Comparison of ENCODE assay signal across 9 cellular contexts in the genomic region with DNA sequence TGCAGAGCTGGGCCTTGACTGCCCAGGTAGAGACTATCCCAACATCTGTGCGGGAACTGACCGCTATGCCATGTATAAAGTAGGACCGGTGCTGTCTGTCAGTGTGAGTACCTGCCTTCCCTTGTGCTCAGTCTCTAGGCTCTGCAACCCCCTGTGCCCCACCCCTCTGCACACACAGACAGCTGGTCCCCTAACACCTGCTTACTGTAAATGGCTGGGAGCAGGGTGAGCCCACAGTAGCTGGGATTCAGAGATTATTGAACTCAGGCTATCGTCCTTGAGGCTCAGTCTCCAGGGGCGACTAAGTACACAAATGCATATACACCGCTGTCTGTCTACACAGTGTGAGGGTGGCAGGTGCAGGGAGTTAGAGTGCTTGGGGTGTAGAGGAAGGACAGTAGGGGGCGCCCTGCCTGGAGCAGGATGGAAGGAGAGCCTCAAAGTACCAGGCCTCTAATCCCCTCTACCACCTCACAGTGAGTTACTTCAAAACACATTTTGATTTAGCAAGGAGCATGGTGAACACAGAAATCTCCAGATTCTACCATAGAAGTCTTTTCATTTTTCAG. TPM values are rescaled to one million over a fixed set of nuclear protein-coding genes. Genes with fewer than 3 reads are reported as not detected.
DNase-seq lines count a peak whose midpoint lies in the region; ATAC-seq and TF ChIP-seq lines count a peak whose summit lies in the region.
"Had no signal": no experiment of that assay in that cellular context is flagged by ENCODE, and none has a peak within 500 bp of the region (broad histone marks: within the 10 kb centered on the region; RNA-seq: fewer than 3 reads in every experiment).

No MANE protein-coding gene starts in this region.

- POLR2A ChIA-PET in CD8-positive, alpha-beta T cell (lab: Charles Lee) = interaction anchor here (1.2 kb wide), 1 partner anchor 111 kb away, joined by 3 read pairs; no protein-coding TSS in a partner anchor

- H3K4me1 Mint-ChIP-seq in CD8-positive, alpha-beta T cell (ENCODE audit: low read depth) = peaks cover 48% of the 10 kb centered on the region

- no peak overlapping the region for H3K27ac ChIP-seq in CD8-positive, alpha-beta T cell (ENCODE audit: low read depth, low read length)
- no peak overlapping the region for H3K27ac ChIP-seq in KMS-11
- no peak overlapping the region for H3K27ac ChIP-seq in lower lobe of right lung
- no peak overlapping the region for H3K27ac ChIP-seq in suprapubic skin
- H3K27ac ChIP-seq: skin epidermis had no signal

- peaks cover 38% of the 10 kb centered on the region for H3K4me1 ChIP-seq in CD8-positive, alpha-beta T cell (ENCODE audit: insufficient read depth, low read length)
- H3K4me1 ChIP-seq in KMS-11 (ENCODE audit: low read depth, poor library complexity, severe bottlenecking) (no peaks in the 10 kb centered on the region), lower lobe of right lung (peaks cover 19% of the 10 kb centered on the region), suprapubic skin (peaks cover 3% of the 10 kb centered on the region)

- CTCF ChIA-PET in CD8-positive, alpha-beta T cell (lab: Charles Lee) = interaction anchor here (0.7 to 6.4 kb wide), 6 partner anchors 8 to 157 kb away, joined by 4 to 50 read pairs (median 6); no protein-coding TSS in a partner anchor

- H3K4me2 ChIP-seq in KMS-11 = no peak overlapping the region

- no peak overlapping the region for H3K9ac ChIP-seq in KMS-11

- 90% methylated on average over 7 of the region's 7 CpGs for WGBS in suprapubic skin

- H3K4me3 ChIP-seq in CD8-positive, alpha-beta T cell (ENCODE audit: low read depth, low read length) = no peak overlapping the region
- H3K4me3 ChIP-seq in KMS-11 (IDR thresholded peaks at IDR 0.05; ENCODE audit: insufficient read depth, low read depth, low read length) (no peak overlapping the region), lower lobe of right lung (no peak overlapping the region), suprapubic skin (no peak overlapping the region)
- H3K4me3 ChIP-seq: skin epidermis had no signal

- H3K79me2 ChIP-seq in KMS-11 (ENCODE audit: insufficient read depth, low read depth) = no peaks in the 10 kb centered on the region

- H4K20me1 ChIP-seq in KMS-11 (ENCODE audit: insufficient read depth) = no peaks in the 10 kb centered on the region

- no peaks in the 10 kb centered on the region for H3K9me3 Mint-ChIP-seq in CD8-positive, alpha-beta T cell
- H3K9me3 Mint-ChIP-seq in activated naive CD4-positive, alpha-beta T cell treated with anti-CD3 and anti-CD28 coated beads, Interleukin-2, amount 50 U/mL, for 72 hours = no peaks in the 10 kb centered on the region

- H3K27ac Mint-ChIP-seq in CD8-positive, alpha-beta T cell = peak overlapping the region; percentile 28
- H3K27ac Mint-ChIP-seq in activated naive CD4-positive, alpha-beta T cell treated with anti-CD3 and anti-CD28 coated beads, Interleukin-2, amount 50 U/mL, for 72 hours = peak overlapping the region; percentile 38 to 66

- no peaks in the 10 kb centered on the region for H3K27me3 ChIP-seq in CD8-positive, alpha-beta T cell (ENCODE audit: insufficient read depth, low read length)
- H3K27me3 ChIP-seq in KMS-11 (ENCODE audit: insufficient read depth, low read depth) = no peaks in the 10 kb centered on the region
- H3K27me3 ChIP-seq in lower lobe of right lung (ENCODE audit: low read depth) = no peaks in the 10 kb centered on the region
- no peaks in the 10 kb centered on the region for H3K27me3 ChIP-seq in suprapubic skin

- TF ChIP-seq POLR2A in suprapubic skin (IDR thresholded peaks at IDR 0.05) = no peak

- intact Hi-C loops in CD8-positive, alpha-beta T cell (cut with DNase I, micrococcal nuclease) = no loop called here
- intact Hi-C loops in lower lobe of right lung (cut with DNase I) = no loop called here

- no peak overlapping the region for H2AFZ ChIP-seq in KMS-11 (ENCODE audit: low read depth)

- ATAC-seq in CD8-positive, alpha-beta T cell = no peak
- ATAC-seq in activated naive CD4-positive, alpha-beta T cell treated with anti-CD3 and anti-CD28 coated beads, Interleukin-2, amount 50 U/mL, for 72 hours = peak in 1 of 2 donors; percentile 36
- ATAC-seq in lower lobe of right lung = peak in 1 of 2 donors; percentile 34
- ATAC-seq in GM18909 (IDR thresholded peaks at IDR 0.05; ENCODE audit: poor library complexity, unreplicated experiment) = no peak

- H3K36me3 Mint-ChIP-seq in CD8-positive, alpha-beta T cell = peaks cover 80% of the 10 kb centered on the region
- peaks cover 7 to 47% of the 10 kb centered on the region in 2 donors for H3K36me3 Mint-ChIP-seq in activated naive CD4-positive, alpha-beta T cell treated with anti-CD3 and anti-CD28 coated beads, Interleukin-2, amount 50 U/mL, for 72 hours

- TF ChIP-seq CTCF in CD8-positive, alpha-beta T cell (IDR thresholded peaks at IDR 0.05) = peak; percentile 23
- TF ChIP-seq CTCF in KMS-11 (conservative IDR thresholded peaks at IDR 0.05; ENCODE audit: low read depth, low read length) (peak; percentile 40; the same call in 1 of the 2 replicates), lower lobe of right lung (IDR thresholded peaks at IDR 0.05) (peak; percentile 25), suprapubic skin (IDR thresholded peaks at IDR 0.05) (no peak)

- no peaks in the 10 kb centered on the region for H3K27me3 Mint-ChIP-seq in CD8-positive, alpha-beta T cell (ENCODE audit: low read depth)

- no peaks in the 10 kb centered on the region for H3K9me3 ChIP-seq in CD8-positive, alpha-beta T cell (ENCODE audit: low read length)
- H3K9me3 ChIP-seq in lower lobe of right lung (no peaks in the 10 kb centered on the region), suprapubic skin (no peaks in the 10 kb centered on the region)

- DNase-seq in CD8-positive, alpha-beta T cell = peak in 1 of 7 experiments; percentile 27
- no peak for DNase-seq in activated naive CD4-positive, alpha-beta T cell treated with anti-CD3 and anti-CD28 coated beads, Interleukin-2, amount 50 U/mL, for 72 hours (ENCODE audit: low spot score in 2 of 2)
- DNase-seq in lower lobe of right lung (no peak), ecto neural progenitor cell (ENCODE audit: low spot score) (no peak), suprapubic skin (ENCODE audit: low spot score in 2 of 2) (no peak)
- DNase-seq in NK-92 treated with Interleukin-12 subunit alpha and Interleukin-12 subunit beta, amount 100 ng/mL, for 24 hours (lab: John Stamatoyannopoulos, UW) = no peak

- TF ChIP-seq EP300 in suprapubic skin (IDR thresholded peaks at IDR 0.05) = no peak

- no peak overlapping the region for H3K4me3 Mint-ChIP-seq in CD8-positive, alpha-beta T cell

- peaks cover 54% of the 10 kb centered on the region for H3K36me3 ChIP-seq in CD8-positive, alpha-beta T cell (ENCODE audit: insufficient read depth, low read length)
- H3K36me3 ChIP-seq in KMS-11 (ENCODE audit: insufficient read depth) (no peaks in the 10 kb centered on the region), lower lobe of right lung (peaks cover 82% of the 10 kb centered on the region), suprapubic skin (peaks cover 73% of the 10 kb centered on the region)

RNA-seq across cellular contexts. Expression of gene UPP1, which starts 12.9 kb away (rescaled TPM):
- 10 to 100 TPM; 87.4 to 90.2 TPM for total RNA-seq in CD8-positive, alpha-beta T cell
- 10 to 100 TPM; 20.0 to 50.1 TPM for total RNA-seq in activated naive CD4-positive, alpha-beta T cell treated with anti-CD3 and anti-CD28 coated beads, Interleukin-2, amount 50 U/mL, for 72 hours
- total RNA-seq in lower lobe of right lung (61.0 TPM), suprapubic skin (10 to 100 TPM in 1 of 4 donors, 1 to 10 TPM in 3; 2.2 to 11.9 (median 4.2) TPM)

Comparison
In these comparisons a context has a peak if more than half of its experiments do, and no peak if none do; other contexts are left out.
1. CTCF ChIP-seq: peak in CD8-positive, alpha-beta T cell (single experiment), KMS-11 (single experiment) and lower lobe of right lung (single experiment); none in suprapubic skin (0 of 2).